In the genomic region with DNA sequence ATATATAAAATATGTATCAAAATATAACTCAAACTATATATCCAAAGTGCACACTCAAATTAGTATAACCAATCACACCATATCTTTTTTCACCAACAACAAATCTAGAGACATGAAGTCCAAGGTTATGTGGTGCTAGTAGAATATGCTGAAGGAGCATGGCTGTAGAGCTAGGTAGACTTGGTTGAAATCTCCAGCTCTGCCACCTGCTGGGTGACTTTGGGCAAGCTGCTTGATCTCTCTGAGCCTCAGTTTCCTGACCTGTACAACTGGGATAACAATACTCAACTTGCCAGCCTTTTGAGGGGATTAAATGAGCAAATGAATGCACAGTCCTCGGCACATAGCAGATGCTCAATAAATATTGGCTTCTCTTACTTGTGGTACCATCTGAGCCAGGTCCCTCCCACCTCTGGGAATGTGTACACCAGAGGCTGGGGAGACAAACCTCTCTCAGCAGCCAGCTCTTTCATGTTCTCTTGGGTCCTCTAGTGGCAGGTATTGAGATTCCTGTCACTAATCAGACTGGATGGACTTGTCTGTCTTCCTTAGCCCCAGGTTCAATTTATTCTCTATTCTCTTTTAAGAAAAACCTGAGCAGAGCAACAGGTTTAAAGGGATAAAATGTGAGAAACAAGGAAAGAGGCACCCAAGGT, we compare ENCODE assay signal across 10 cellular contexts.
DNase-seq lines count a peak whose midpoint lies in the region; ATAC-seq and TF ChIP-seq lines count a peak whose summit lies in the region.
"Had no signal": no experiment of that assay in that cellular context is flagged by ENCODE, and none has a peak within 500 bp of the region (broad histone marks: within the 10 kb centered on the region; RNA-seq: fewer than 3 reads in every experiment).

No MANE protein-coding gene starts in this region.

- TF ChIP-seq CTCF in transverse colon (IDR thresholded peaks at IDR 0.05): peak in 3 of 5 experiments; percentile 19 to 42 (median 37)

- TF ChIP-seq POLR2A in transverse colon (IDR thresholded peaks at IDR 0.05): no peak

- 64% methylated on average over 1 of the region's 1 CpG; no CpG with 5 or more reads in 1 of the 2 donors for WGBS in transverse colon (ENCODE audit: low coverage in 1 of 2), 2 donors

- no peak overlapping the region for H3K27ac ChIP-seq in transverse colon
- H3K27ac ChIP-seq: BLaER1 treated with 17β-estradiol and CSF1 and Interleukin-3, amounts not matched to agents 10 nM and 100 nM; skin epidermis had no signal

- DNase-seq in NCI-H510A (lab: John Stamatoyannopoulos, UW): peak; percentile 2
- DNase-seq in NCI-H510A treated with DMSO at 0.1 percent for 48 hours (lab: John Stamatoyannopoulos, UW): no peak
- no peak for DNase-seq in Right ventricle myocardium superior
- peak; percentile 10 for DNase-seq in transverse colon
- no peak for DNase-seq in NOMO-1 (lab: John Stamatoyannopoulos, UW; ENCODE audit: unreplicated experiment in 2 of 2)
- DNase-seq in SKM-1 treated with dmso at 0.1 percent for 144 hours (lab: John Stamatoyannopoulos, UW; ENCODE audit: unreplicated experiment): no peak

- no peaks in the 10 kb centered on the region for H3K4me1 ChIP-seq in transverse colon

- no peak overlapping the region for H3K4me3 ChIP-seq in transverse colon
- H3K4me3 ChIP-seq: BLaER1 treated with 17β-estradiol and CSF1 and Interleukin-3, amounts not matched to agents 10 nM and 100 nM; skin epidermis had no signal

- no peaks in the 10 kb centered on the region for H3K9me3 ChIP-seq in transverse colon

- no peaks in the 10 kb centered on the region for H3K27me3 ChIP-seq in transverse colon
- H3K27me3 ChIP-seq: BLaER1 treated with 17β-estradiol and CSF1 and Interleukin-3, amounts not matched to agents 10 nM and 100 nM had no signal

- in situ Hi-C loops in transverse colon (cut with MboI; ENCODE audit: low pct_ligation_motif_present in 1 of 4, low pct_unique_long_range_greater_than_20kb in 1 of 4, low sequenced_read_pairs in 3 of 4): no loop called here

- intact Hi-C loops in Right ventricle myocardium superior (cut with DNase I): loop anchor here (5.0 kb wide), 1 partner anchor 92 kb away; a partner anchor contains a TSS
- intact Hi-C loops in transverse colon (cut with DNase I; ENCODE audit: low total_unique reads): no loop called here

- H3K36me3 ChIP-seq in transverse colon: no peaks in the 10 kb centered on the region
- H3K36me3 ChIP-seq: BLaER1 treated with 17β-estradiol and CSF1 and Interleukin-3, amounts not matched to agents 10 nM and 100 nM had no signal

- peak; percentile 74 for ATAC-seq in SK-N-SH treated with all-trans-retinoic acid at 6 μM for 48 hours
- peak; percentile 83 for ATAC-seq in Right ventricle myocardium superior (ENCODE audit: poor library complexity)
- no peak for ATAC-seq in GM19467 (IDR thresholded peaks at IDR 0.05; ENCODE audit: unreplicated experiment)

- no peak for TF ChIP-seq EP300 in transverse colon (IDR thresholded peaks at IDR 0.05; ENCODE audit: low read depth)

TF ChIP-seq in SK-N-SH treated with all-trans-retinoic acid at 6 μM for 48 hours, 23 proteins besides CTCF, POLR2A, EP300 and RAD21:
- TF ChIP-seq, protein P1, sequence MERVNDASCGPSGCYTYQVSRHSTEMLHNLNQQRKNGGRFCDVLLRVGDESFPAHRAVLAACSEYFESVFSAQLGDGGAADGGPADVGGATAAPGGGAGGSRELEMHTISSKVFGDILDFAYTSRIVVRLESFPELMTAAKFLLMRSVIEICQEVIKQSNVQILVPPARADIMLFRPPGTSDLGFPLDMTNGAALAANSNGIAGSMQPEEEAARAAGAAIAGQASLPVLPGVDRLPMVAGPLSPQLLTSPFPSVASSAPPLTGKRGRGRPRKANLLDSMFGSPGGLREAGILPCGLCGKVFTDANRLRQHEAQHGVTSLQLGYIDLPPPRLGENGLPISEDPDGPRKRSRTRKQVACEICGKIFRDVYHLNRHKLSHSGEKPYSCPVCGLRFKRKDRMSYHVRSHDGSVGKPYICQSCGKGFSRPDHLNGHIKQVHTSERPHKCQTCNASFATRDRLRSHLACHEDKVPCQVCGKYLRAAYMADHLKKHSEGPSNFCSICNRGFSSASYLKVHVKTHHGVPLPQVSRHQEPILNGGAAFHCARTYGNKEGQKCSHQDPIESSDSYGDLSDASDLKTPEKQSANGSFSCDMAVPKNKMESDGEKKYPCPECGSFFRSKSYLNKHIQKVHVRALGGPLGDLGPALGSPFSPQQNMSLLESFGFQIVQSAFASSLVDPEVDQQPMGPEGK (CRISPR knock-in tag; IDR thresholded peaks at IDR 0.05; ENCODE audit: borderline replicate concordance): no peak
- TF ChIP-seq, protein P2, sequence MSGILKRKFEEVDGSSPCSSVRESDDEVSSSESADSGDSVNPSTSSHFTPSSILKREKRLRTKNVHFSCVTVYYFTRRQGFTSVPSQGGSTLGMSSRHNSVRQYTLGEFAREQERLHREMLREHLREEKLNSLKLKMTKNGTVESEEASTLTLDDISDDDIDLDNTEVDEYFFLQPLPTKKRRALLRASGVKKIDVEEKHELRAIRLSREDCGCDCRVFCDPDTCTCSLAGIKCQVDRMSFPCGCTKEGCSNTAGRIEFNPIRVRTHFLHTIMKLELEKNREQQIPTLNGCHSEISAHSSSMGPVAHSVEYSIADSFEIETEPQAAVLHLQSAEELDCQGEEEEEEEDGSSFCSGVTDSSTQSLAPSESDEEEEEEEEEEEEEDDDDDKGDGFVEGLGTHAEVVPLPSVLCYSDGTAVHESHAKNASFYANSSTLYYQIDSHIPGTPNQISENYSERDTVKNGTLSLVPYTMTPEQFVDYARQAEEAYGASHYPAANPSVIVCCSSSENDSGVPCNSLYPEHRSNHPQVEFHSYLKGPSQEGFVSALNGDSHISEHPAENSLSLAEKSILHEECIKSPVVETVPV (CRISPR knock-in tag; IDR thresholded peaks at IDR 0.05): no peak
- no peak for TF ChIP-seq ZFP3 (CRISPR knock-in tag; IDR thresholded peaks at IDR 0.05)
- TF ChIP-seq, protein P3, sequence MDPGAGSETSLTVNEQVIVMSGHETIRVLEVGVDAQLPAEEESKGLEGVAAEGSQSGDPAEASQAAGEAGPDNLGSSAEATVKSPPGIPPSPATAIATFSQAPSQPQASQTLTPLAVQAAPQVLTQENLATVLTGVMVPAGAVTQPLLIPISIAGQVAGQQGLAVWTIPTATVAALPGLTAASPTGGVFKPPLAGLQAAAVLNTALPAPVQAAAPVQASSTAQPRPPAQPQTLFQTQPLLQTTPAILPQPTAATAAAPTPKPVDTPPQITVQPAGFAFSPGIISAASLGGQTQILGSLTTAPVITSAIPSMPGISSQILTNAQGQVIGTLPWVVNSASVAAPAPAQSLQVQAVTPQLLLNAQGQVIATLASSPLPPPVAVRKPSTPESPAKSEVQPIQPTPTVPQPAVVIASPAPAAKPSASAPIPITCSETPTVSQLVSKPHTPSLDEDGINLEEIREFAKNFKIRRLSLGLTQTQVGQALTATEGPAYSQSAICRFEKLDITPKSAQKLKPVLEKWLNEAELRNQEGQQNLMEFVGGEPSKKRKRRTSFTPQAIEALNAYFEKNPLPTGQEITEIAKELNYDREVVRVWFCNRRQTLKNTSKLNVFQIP (CRISPR knock-in tag; IDR thresholded peaks at IDR 0.05; ENCODE audit: borderline replicate concordance, low read depth): no peak
- TF ChIP-seq ZNF8 (CRISPR knock-in tag; IDR thresholded peaks at IDR 0.05): no peak
- no peak for TF ChIP-seq ESRRG (CRISPR knock-in tag; IDR thresholded peaks at IDR 0.05)
- TF ChIP-seq GLIS3 (CRISPR knock-in tag; IDR thresholded peaks at IDR 0.05): no peak
- no peak for TF ChIP-seq BACH2 (CRISPR knock-in tag; IDR thresholded peaks at IDR 0.05; ENCODE audit: borderline replicate concordance)
- no peak for TF ChIP-seq ZNF565 (CRISPR knock-in tag; conservative IDR thresholded peaks at IDR 0.05; ENCODE audit: low read depth)
- no peak for TF ChIP-seq OSR1 (CRISPR knock-in tag; IDR thresholded peaks at IDR 0.05)

Comparison
In these comparisons a context has a peak if more than half of its experiments do, and no peak if none do; other contexts are left out.
1. DNase-seq: peak in NCI-H510A (single experiment) and transverse colon (single experiment); none in NCI-H510A treated with DMSO at 0.1 percent for 48 hours (single experiment), Right ventricle myocardium superior (single experiment), NOMO-1 (0 of 2) and SKM-1 treated with dmso at 0.1 percent for 144 hours (single experiment).